In genomic region chr16:67846320-67847063, GRCh38 we compare ENCODE assay signal across 8 cellular contexts. TPM values are rescaled to one million over a fixed set of nuclear protein-coding genes. Genes with fewer than 3 reads are reported as not detected.
A peak's percentile ranks its signal among the peaks of the same experiment; 100 is the strongest.
DNase-seq lines count a peak whose midpoint lies in the region; ATAC-seq and TF ChIP-seq lines count a peak whose summit lies in the region.

NUTF2 (plus strand) TSS chr16:67846933; CDS start chr16:67865131, 18,198 bp downstream.

- H3K27ac ChIP-seq in DND-41 (ENCODE audit: low read length) = peak within 1 kb of the TSS; percentile 86
- H3K27ac ChIP-seq in GM23248 = peak within 1 kb of the TSS; percentile 91
- H3K27ac ChIP-seq in naive thymus-derived CD4-positive, alpha-beta T cell (ENCODE audit: low read depth, low read length) = peak within 1 kb of the TSS; percentile 99

- CTCF ChIA-PET in naive thymus-derived CD4-positive, alpha-beta T cell (lab: Charles Lee) = interaction anchor here (0.5 to 1.5 kb wide), 4 partner anchors 14 to 89 kb away, joined by 3 to 7 read pairs (median 5); no protein-coding TSS in a partner anchor

- H3F3A ChIP-seq in GM23248 (ENCODE audit: insufficient read depth) = peaks cover 15% of the 10 kb centered on the region

- no peaks in the 10 kb centered on the region for H3K27me3 Mint-ChIP-seq in naive thymus-derived CD4-positive, alpha-beta T cell

- H3K79me2 ChIP-seq in DND-41 (ENCODE audit: insufficient read depth, low read length) (peaks cover 84% of the 10 kb centered on the region), GM23248 (ENCODE audit: insufficient read depth) (peaks cover 80% of the 10 kb centered on the region)

- intact Hi-C loops in naive thymus-derived CD4-positive, alpha-beta T cell (cut with micrococcal nuclease) = loop anchor here (1.0 to 10.0 kb wide), 15 partner anchors 13 to 602 kb away; partner anchors contain the start of genes CTCF (in 2 of the 2), EDC4 (in 2 of the 2), RANBP10 (in 2 of the 2) and TSNAXIP1 (in 2 of the 2)

- peaks cover 22 to 68% (median 47%) of the 10 kb centered on the region in 7 donors for H3K4me1 Mint-ChIP-seq in naive thymus-derived CD4-positive, alpha-beta T cell

- peak; percentile 69 for ATAC-seq in DND-41 (ENCODE audit: insufficient read depth, low read depth)
- ATAC-seq in naive thymus-derived CD4-positive, alpha-beta T cell = peak; percentile 81

- POLR2A ChIA-PET in naive thymus-derived CD4-positive, alpha-beta T cell (lab: Charles Lee) = interaction anchor here (0.6 to 6.4 kb wide), 16 partner anchors 9 to 523 kb away, joined by 3 to 35 read pairs (median 5); partner anchors contain the start of genes ACD, EDC4, NFATC3 and PARD6A

- in situ Hi-C loops in GM23248 (cut with MboI) = no loop called here

- no peaks in the 10 kb centered on the region for H3K9me2 ChIP-seq in GM23248 (ENCODE audit: insufficient read depth)

- peaks cover 61% of the 10 kb centered on the region for H3K4me1 ChIP-seq in DND-41 (ENCODE audit: insufficient read depth, low read length)
- H3K4me1 ChIP-seq in GM23248 (ENCODE audit: insufficient read depth) = peaks cover 40% of the 10 kb centered on the region
- peaks cover 43 to 46% of the 10 kb centered on the region in 2 donors for H3K4me1 ChIP-seq in naive thymus-derived CD4-positive, alpha-beta T cell (ENCODE audit: control insufficient read depth in 2 of 2, insufficient read depth in 2 of 2, low read length in 2 of 2)

- peaks cover 38% of the 10 kb centered on the region for H3K36me3 ChIP-seq in DND-41 (ENCODE audit: insufficient read depth, low read length)
- H3K36me3 ChIP-seq in GM23248 (ENCODE audit: low read depth) = no peaks in the 10 kb centered on the region
- H3K36me3 ChIP-seq in naive thymus-derived CD4-positive, alpha-beta T cell (ENCODE audit: control insufficient read depth in 2 of 3, insufficient read depth in 3 of 3, low read length in 3 of 3) = peaks cover 0 to 7% (median 0%) of the 10 kb centered on the region in 3 experiments

- peak within 1 kb of the TSS; percentile 87 to 97 (median 92) for H3K4me3 Mint-ChIP-seq in naive thymus-derived CD4-positive, alpha-beta T cell

- DNase-seq in DND-41 (peak; percentile 98), GM23248 (peak; percentile 97), LHCN-M2 (ENCODE audit: low read depth) (peak; percentile 96), RPMI8226 (peak; percentile 99), fibroblast of gingiva (ENCODE audit: low read depth) (peak; percentile 94)
- peak; percentile 89 to 90 for DNase-seq in activated T-helper 1 cell treated with anti-CD3 and anti-CD28 coated beads, Interleukin-2, amount 50 U/mL, for 16 hours (ENCODE audit: low read depth in 1 of 2, low spot score in 1 of 2)
- DNase-seq in naive thymus-derived CD4-positive, alpha-beta T cell = peak; percentile 90 to 98 (median 96)
- DNase-seq in stimulated activated naive CD4-positive, alpha-beta T cell (lab: John Stamatoyannopoulos, UW) = peak; percentile 89 to 95 (median 94)

- H2AFZ ChIP-seq in DND-41 (ENCODE audit: low read depth, low read length) (peak within 1 kb of the TSS; percentile 75), GM23248 (peak within 1 kb of the TSS; percentile 81)

- H3K9me3 Mint-ChIP-seq in naive thymus-derived CD4-positive, alpha-beta T cell = no peaks in the 10 kb centered on the region

- H3K27me3 ChIP-seq in DND-41 (ENCODE audit: insufficient read depth, low read length, poor library complexity) = no peaks in the 10 kb centered on the region
- H3K27me3 ChIP-seq in GM23248 (replicated peaks; ENCODE audit: insufficient read depth) = no peaks in the 10 kb centered on the region
- no peaks in the 10 kb centered on the region for H3K27me3 ChIP-seq in naive thymus-derived CD4-positive, alpha-beta T cell (ENCODE audit: control insufficient read depth in 2 of 2, insufficient read depth in 2 of 2, low read length in 2 of 2)

- peak within 1 kb of the TSS; percentile 98 to 99 for H3K4me3 ChIP-seq in DND-41 (ENCODE audit: low read depth in 1 of 2, low read length in 2 of 2)
- H3K4me3 ChIP-seq in GM23248 = peak within 1 kb of the TSS; percentile 96
- peak within 1 kb of the TSS; percentile 88 for H3K4me3 ChIP-seq in naive thymus-derived CD4-positive, alpha-beta T cell (ENCODE audit: low read length)

- WGBS in GM23248 (ENCODE audit: low coverage in 1 of 2, low lambda C conversion rate in 2 of 2, missing lambda C conversion rate in 2 of 2), 2 experiments = 1 to 3% methylated on average over 26 to 38 of the region's 57 CpGs

- H4K20me1 ChIP-seq in DND-41 (ENCODE audit: insufficient read depth, low read length) (peaks cover 59% of the 10 kb centered on the region), GM23248 (ENCODE audit: insufficient read depth) (0 out of 2 replicates have a peak, but pooled peaks cover 4% of the 10 kb centered on the region)

- peak; percentile 1 for TF ChIP-seq CTCF in DND-41 (IDR thresholded peaks at IDR 0.05; ENCODE audit: borderline replicate concordance, extremely low read depth, low read length, poor library complexity, severe bottlenecking)

- peak within 1 kb of the TSS; percentile 95 for H3K9ac ChIP-seq in DND-41 (ENCODE audit: low read depth, low read length)
- H3K9ac ChIP-seq in GM23248 = peak within 1 kb of the TSS; percentile 99

- no peaks in the 10 kb centered on the region for H3K9me3 ChIP-seq in DND-41 (ENCODE audit: insufficient read depth, low read length, severe bottlenecking)
- no peaks in the 10 kb centered on the region for H3K9me3 ChIP-seq in GM23248 (ENCODE audit: low read depth)
- no peaks in the 10 kb centered on the region for H3K9me3 ChIP-seq in naive thymus-derived CD4-positive, alpha-beta T cell (ENCODE audit: control insufficient read depth in 2 of 3, low read length in 3 of 3)

- H3K36me3 Mint-ChIP-seq in naive thymus-derived CD4-positive, alpha-beta T cell = peaks cover 0 to 19% (median 0%) of the 10 kb centered on the region in 5 donors

- peak within 1 kb of the TSS; percentile 84 to 98 (median 94) for H3K27ac Mint-ChIP-seq in naive thymus-derived CD4-positive, alpha-beta T cell

- H3K4me2 ChIP-seq in DND-41 (ENCODE audit: insufficient read depth, low read length) (peak within 1 kb of the TSS; percentile 79), GM23248 (ENCODE audit: unreplicated experiment) (peak within 1 kb of the TSS; percentile 88)

RNA-seq across cellular contexts. Expression of gene NUTF2, which starts in this region (rescaled TPM):
- total RNA-seq in GM23248 (2014; rRNA removed; shearing (Covaris generic)) = 52.9 and 119 TPM in 2 replicates
- polyA plus RNA-seq in GM23248 (2016; fragmentation: Nextera tagmentation; extraction: Ambion mirVana) = 268 and 280 TPM in 2 replicates
- total RNA-seq in LHCN-M2 (2014; rRNA removed) = 86.3 and 142 TPM in 2 replicates
- polyA plus RNA-seq in LHCN-M2 (2012) = 302 TPM
- total RNA-seq in naive thymus-derived CD4-positive, alpha-beta T cell = 100 to 1,000 TPM in 1 of 5 experiments, 10 to 100 TPM in 4; 34.7 to 125 (median 40.4) TPM
- polyA plus RNA-seq in naive thymus-derived CD4-positive, alpha-beta T cell = 100 to 1,000 TPM in 1 of 2 donors, 10 to 100 TPM in 1; 98.0 to 118 TPM

Comparison
In these comparisons a context has a peak if more than half of its experiments do, and no peak if none do; other contexts are left out.
1. Peak in every context shown above with its lines: DNase-seq, ATAC-seq, H3K4me3 ChIP-seq and H3K27ac ChIP-seq.